Comparison of ENCODE assay signal across 2 cellular contexts in genomic region chr10:29590598-29591415, GRCh38.
TF ChIP-seq lines count a peak whose summit lies in the region.

No MANE protein-coding gene starts in this region.

TF ChIP-seq in GM23338, 12 proteins besides CTCF, POLR2A, EP300 and RAD21 (continued from another document):
- TF ChIP-seq NANOG (IDR thresholded peaks at IDR 0.05; ENCODE audit: borderline replicate concordance) (no peak), CREB1 (CRISPR knock-in tag; IDR thresholded peaks at IDR 0.05; ENCODE audit: low read depth) (no peak), EZH2 (IDR thresholded peaks at IDR 0.05; ENCODE audit: low read depth, unreplicated experiment) (no peak), JUNB (IDR thresholded peaks at IDR 0.05; ENCODE audit: unreplicated experiment) (no peak), REST (IDR thresholded peaks at IDR 0.05; ENCODE audit: unreplicated experiment) (no peak), ZNF462 (CRISPR knock-in tag; IDR thresholded peaks at IDR 0.05) (no peak)

TF ChIP-seq in liver, 16 proteins besides CTCF, POLR2A, EP300 and RAD21 (continued from another document):
- TF ChIP-seq YY1 (IDR thresholded peaks at IDR 0.05) (no peak), SP1 (IDR thresholded peaks at IDR 0.05) (no peak), REST (IDR thresholded peaks at IDR 0.05) (no peak), NR2F2 (IDR thresholded peaks at IDR 0.05) (no peak), TAF1 (conservative IDR thresholded peaks at IDR 0.05) (no peak), ATF3 (IDR thresholded peaks at IDR 0.05) (no peak), RXRA (IDR thresholded peaks at IDR 0.05) (no peak), FOXA2 (IDR thresholded peaks at IDR 0.05) (no peak)
